In genomic region chr14:90383731-90384542, GRCh38 we compare ENCODE assay signal across 8 cellular contexts. TPM values are rescaled to one million over a fixed set of nuclear protein-coding genes. Genes with fewer than 3 reads are reported as not detected.
A peak's percentile ranks its signal among the peaks of the same experiment; 100 is the strongest.
DNase-seq lines count a peak whose midpoint lies in the region; ATAC-seq and TF ChIP-seq lines count a peak whose summit lies in the region.

No MANE protein-coding gene starts in this region.

- intact Hi-C loops in left cardiac atrium (cut with DNase I) (loop anchor here in 1 of 2 donors (1.0 to 5.0 kb wide), 3 partner anchors 13 to 313 kb away; partner anchors contain the start of genes CALM1 and NRDE2), psoas muscle (cut with DNase I) (loop anchor here (1.0 to 5.0 kb wide), 7 partner anchors 12 to 374 kb away; partner anchors contain the start of genes NRDE2 (in 2 of the 2) and CALM1 (in 1 of the 2))

- H3K36me3 ChIP-seq in RWPE2 (ENCODE audit: low read depth) (no peaks in the 10 kb centered on the region), psoas muscle (ENCODE audit: insufficient read depth in 1 of 2, low read depth in 1 of 2) (no peaks in the 10 kb centered on the region)

- H3K4me3 ChIP-seq in RWPE2 (ENCODE audit: severe bottlenecking) (peak overlapping the region; percentile 66), psoas muscle (peak overlapping the region; percentile 76)

- 1 to 3% (median 2%) methylated on average over 36 to 37 of the region's 37 CpGs for WGBS in psoas muscle, 3 donors

- no peaks in the 10 kb centered on the region for H3K27me3 ChIP-seq in RWPE2 (ENCODE audit: insufficient read depth, poor library complexity, severe bottlenecking)
- H3K27me3 ChIP-seq in psoas muscle (ENCODE audit: insufficient read depth in 3 of 3, low read length in 2 of 3): no peaks in the 10 kb centered on the region

- peak; percentile 63 for DNase-seq in NCI-H82 (lab: John Stamatoyannopoulos, UW)
- no peak for DNase-seq in NCI-H82 treated with DMSO at 0.1 percent for 48 hours (lab: John Stamatoyannopoulos, UW; ENCODE audit: unreplicated experiment)
- no peak for DNase-seq in RWPE2 (ENCODE audit: low spot score)
- DNase-seq in activated naive CD4-positive, alpha-beta T cell treated with anti-CD3 and anti-CD28 coated beads, Interleukin-2, amount 50 U/mL, for 16 hours: peak; percentile 55
- peak; percentile 71 for DNase-seq in left cardiac atrium
- peak; percentile 58 to 81 for DNase-seq in psoas muscle
- DNase-seq in SKM-1 treated with dmso at 0.1 percent for 144 hours (lab: John Stamatoyannopoulos, UW; ENCODE audit: unreplicated experiment): no peak

- H3K27ac ChIP-seq in RWPE2 (ENCODE audit: poor library complexity, severe bottlenecking) (peak overlapping the region; percentile 71), psoas muscle (peak overlapping the region; percentile 100)

- TF ChIP-seq CTCF in RWPE2 (IDR thresholded peaks at IDR 0.05; ENCODE audit: poor library complexity, severe bottlenecking): no peak
- TF ChIP-seq CTCF in psoas muscle (IDR thresholded peaks at IDR 0.05): no peak

- H3K9me3 ChIP-seq in RWPE2 (ENCODE audit: severe bottlenecking): no peaks in the 10 kb centered on the region
- H3K9me3 ChIP-seq in psoas muscle: no peaks in the 10 kb centered on the region

- H3K4me1 ChIP-seq in RWPE2 (ENCODE audit: insufficient read depth, poor library complexity, severe bottlenecking): peaks cover 25% of the 10 kb centered on the region
- peaks cover 33% of the 10 kb centered on the region for H3K4me1 ChIP-seq in psoas muscle

- ATAC-seq in HG03520 (IDR thresholded peaks at IDR 0.05; ENCODE audit: unreplicated experiment) (peak; percentile 12), RWPE2 (ENCODE audit: low read depth) (peak; percentile 30), left cardiac atrium (peak; percentile 35 to 49), psoas muscle (peak; percentile 31 to 56 (median 44))

RNA-seq across cellular contexts. Expression of gene CALM1, which starts 12.9 kb away (rescaled TPM):
- 100 to 1,000 TPM; 428 to 511 TPM for total RNA-seq in left cardiac atrium
- 1,000 to 10,000 TPM in 1 of 4 donors, 100 to 1,000 TPM in 3; 460 to 1,593 (median 666) TPM for total RNA-seq in psoas muscle
- polyA plus RNA-seq in psoas muscle: 1,000 to 10,000 TPM in 1 of 3 donors, 100 to 1,000 TPM in 2; 559 to 1,064 (median 580) TPM

RNA-seq across cellular contexts. Expression of gene NRDE2, which starts 52.2 kb away (rescaled TPM):
- total RNA-seq in left cardiac atrium (10 to 100 TPM; 12.0 to 13.1 TPM), psoas muscle (10 to 100 TPM; 11.0 to 21.8 (median 12.8) TPM)
- polyA plus RNA-seq in psoas muscle: 1 to 10 TPM; 5.8 to 8.7 (median 6.4) TPM

Comparison
In these comparisons a context has a peak if more than half of its experiments do, and no peak if none do; other contexts are left out.
1. DNase-seq: peak in NCI-H82 (single experiment), activated naive CD4-positive, alpha-beta T cell treated with anti-CD3 and anti-CD28 coated beads, Interleukin-2, amount 50 U/mL, for 16 hours (single experiment), left cardiac atrium (single experiment) and psoas muscle (2 of 2); none in NCI-H82 treated with DMSO at 0.1 percent for 48 hours (single experiment), RWPE2 (single experiment) and SKM-1 treated with dmso at 0.1 percent for 144 hours (single experiment).
2. Peak in every context shown above with its lines, with median percentiles within 50 percentile points of each other: ATAC-seq.